13 cellular contexts compared by ENCODE assay signal in genomic region chr12:109726106-109726497, GRCh38.
"Had no signal": no experiment of that assay in that cellular context is flagged by ENCODE, and none has a peak within 500 bp of the region (broad histone marks: within the 10 kb centered on the region; RNA-seq: fewer than 3 reads in every experiment).

No MANE protein-coding gene starts in this region.

- H3K4me3 ChIP-seq: gastrocnemius medialis, heart right ventricle, mucosa of descending colon, SK-N-MC, spleen had no signal

- H3K36me3 ChIP-seq: gastrocnemius medialis, heart right ventricle, spleen had no signal

- H3K27ac Mint-ChIP-seq: activated CD4-positive, alpha-beta memory T cell treated with anti-CD3 and anti-CD28 coated beads for 36 hours; activated naive CD4-positive, alpha-beta T cell treated with anti-CD3 and anti-CD28 coated beads, Interleukin-2, amount 50 U/mL, for 72 hours; natural killer cell had no signal

- H3K4me1 Mint-ChIP-seq: natural killer cell had no signal

- ATAC-seq: activated naive CD4-positive, alpha-beta T cell treated with anti-CD3 and anti-CD28 coated beads, Interleukin-2, amount 50 U/mL, for 72 hours; gastrocnemius medialis; heart right ventricle; left lobe of liver; mucosa of descending colon; natural killer cell had no signal

- H3K27me3 Mint-ChIP-seq: activated CD4-positive, alpha-beta memory T cell treated with anti-CD3 and anti-CD28 coated beads for 36 hours; stimulated activated naive CD8-positive, alpha-beta T cell treated with anti-CD3 and anti-CD28 coated beads, Interleukin-15, amount 100 ng/mL, for 72 hours had no signal

- H3K27me3 ChIP-seq: gastrocnemius medialis, heart right ventricle, spleen had no signal

- H3K4me3 Mint-ChIP-seq: activated CD4-positive, alpha-beta memory T cell treated with anti-CD3 and anti-CD28 coated beads for 36 hours; natural killer cell; stimulated activated naive CD8-positive, alpha-beta T cell treated with anti-CD3 and anti-CD28 coated beads, Interleukin-15, amount 100 ng/mL, for 72 hours had no signal

- DNase-seq: activated CD4-positive, alpha-beta memory T cell treated with anti-CD3 and anti-CD28 coated beads for 36 hours; activated CD4-positive, alpha-beta T cell treated with anti-CD3 and anti-CD28 coated beads for 1 hour; activated effector memory CD4-positive, alpha-beta T cell treated with anti-CD3 and anti-CD28 coated beads, Interleukin-2, amount 50 U/mL, for 16 hours; activated T-cell treated with anti-CD3 and anti-CD28 coated beads, Interleukin-2, amount 50 U/mL, for 48 hours; gastrocnemius medialis; heart right ventricle; natural killer cell; stimulated activated naive CD8-positive, alpha-beta T cell treated with anti-CD3 and anti-CD28 coated beads, Interleukin-15, amount 100 ng/mL, for 72 hours had no signal

- H3K36me3 Mint-ChIP-seq: activated CD4-positive, alpha-beta memory T cell treated with anti-CD3 and anti-CD28 coated beads for 36 hours; activated naive CD4-positive, alpha-beta T cell treated with anti-CD3 and anti-CD28 coated beads, Interleukin-2, amount 50 U/mL, for 72 hours; natural killer cell had no signal

- H3K9me3 ChIP-seq: gastrocnemius medialis, heart right ventricle, mucosa of descending colon, spleen had no signal

- H3K27ac ChIP-seq: gastrocnemius medialis, heart right ventricle, SK-N-MC, spleen had no signal

- H3K9me3 Mint-ChIP-seq: activated CD4-positive, alpha-beta memory T cell treated with anti-CD3 and anti-CD28 coated beads for 36 hours; activated naive CD4-positive, alpha-beta T cell treated with anti-CD3 and anti-CD28 coated beads, Interleukin-2, amount 50 U/mL, for 72 hours; natural killer cell; stimulated activated naive CD8-positive, alpha-beta T cell treated with anti-CD3 and anti-CD28 coated beads, Interleukin-15, amount 100 ng/mL, for 72 hours had no signal
